In genomic region chr12:91817512-91817911, GRCh38 we compare ENCODE assay signal across 21 cellular contexts.
A peak's percentile ranks its signal among the peaks of the same experiment; 100 is the strongest.
DNase-seq lines count a peak whose midpoint lies in the region; ATAC-seq and TF ChIP-seq lines count a peak whose summit lies in the region.
"Had no signal": no experiment of that assay in that cellular context is flagged by ENCODE, and none has a peak within 500 bp of the region (broad histone marks: within the 10 kb centered on the region; RNA-seq: fewer than 3 reads in every experiment).

No MANE protein-coding gene starts in this region.

- TF ChIP-seq CTCF in cardiac fibroblast (IDR thresholded peaks at IDR 0.05; ENCODE audit: low read depth, low read length) (no peak), neural progenitor cell (IDR thresholded peaks at IDR 0.05) (no peak), tibial artery (IDR thresholded peaks at IDR 0.05) (no peak)

- peaks cover 3% of the 10 kb centered on the region for H3K27me3 Mint-ChIP-seq in neural progenitor cell (ENCODE audit: insufficient read depth, low read depth)
- H3K27me3 Mint-ChIP-seq: activated CD8-positive, alpha-beta T cell treated with anti-CD3 and anti-CD28 coated beads for 36 hours; stimulated activated naive CD8-positive, alpha-beta T cell treated with anti-CD3 and anti-CD28 coated beads, Interleukin-15, amount 100 ng/mL, for 72 hours; T-helper 17 cell had no signal

- peaks cover 14% of the 10 kb centered on the region for H3K4me1 Mint-ChIP-seq in neural progenitor cell

- H3K36me3 Mint-ChIP-seq in neural progenitor cell: peaks cover 5% of the 10 kb centered on the region

- no peaks in the 10 kb centered on the region for H3K4me1 ChIP-seq in aorta (ENCODE audit: control insufficient read depth in 1 of 2, insufficient read depth in 2 of 2, low read length in 2 of 2)
- H3K4me1 ChIP-seq in neural progenitor cell: peaks cover 9% of the 10 kb centered on the region
- peaks cover 0 to 22% (median 11%) of the 10 kb centered on the region in 4 donors for H3K4me1 ChIP-seq in tibial artery
- H3K4me1 ChIP-seq: colonic mucosa, upper lobe of right lung had no signal

- no peak overlapping the region for H3K4me3 Mint-ChIP-seq in neural progenitor cell
- H3K4me3 Mint-ChIP-seq: activated CD8-positive, alpha-beta T cell treated with anti-CD3 and anti-CD28 coated beads for 36 hours; activated naive CD4-positive, alpha-beta T cell treated with anti-CD3 and anti-CD28 coated beads for 36 hours; stimulated activated naive CD8-positive, alpha-beta T cell treated with anti-CD3 and anti-CD28 coated beads, Interleukin-15, amount 100 ng/mL, for 72 hours; T-helper 17 cell had no signal

- H3K4me3 ChIP-seq in cardiac fibroblast (replicated peaks in 1 of 2; ENCODE audit: low read depth in 2 of 2, low read length in 2 of 2): no peak overlapping the region
- no peak overlapping the region for H3K4me3 ChIP-seq in aorta (ENCODE audit: low read length in 2 of 2)
- no peak overlapping the region for H3K4me3 ChIP-seq in neural progenitor cell
- H3K4me3 ChIP-seq in tibial artery: no peak overlapping the region
- H3K4me3 ChIP-seq: colonic mucosa, upper lobe of right lung had no signal

- intact Hi-C loops in left cardiac atrium (cut with DNase I): loop anchor here in 1 of 2 donors (10.0 kb wide), 1 partner anchor 757 kb away; no protein-coding TSS in a partner anchor
- intact Hi-C loops in Right ventricle myocardium superior (cut with DNase I): loop anchor here (10.0 kb wide), 1 partner anchor 427 kb away; no protein-coding TSS in a partner anchor
- intact Hi-C loops in aorta (cut with DNase I): loop anchor here (2.0 to 10.0 kb wide), 3 partner anchors 167 to 747 kb away; no protein-coding TSS in a partner anchor
- intact Hi-C loops in tibial artery (cut with DNase I; ENCODE audit: low total_unique reads): loop anchor here (10.0 kb wide), 1 partner anchor 327 kb away; the partner anchor contains the start of gene BTG1

- ATAC-seq in left cardiac atrium: peak; percentile 32 to 47
- ATAC-seq in Right ventricle myocardium superior (ENCODE audit: poor library complexity): no peak
- ATAC-seq in aorta (ENCODE audit: low FRiP score): peak; percentile 15
- ATAC-seq: activated CD8-positive, alpha-beta T cell treated with anti-CD3 and anti-CD28 coated beads for 36 hours; left ventricle myocardium superior; stimulated activated naive CD8-positive, alpha-beta T cell treated with anti-CD3 and anti-CD28 coated beads, Interleukin-15, amount 100 ng/mL, for 72 hours; T-helper 17 cell had no signal

- no peaks in the 10 kb centered on the region for H4K20me1 ChIP-seq in neural progenitor cell (ENCODE audit: low read depth)

- no peak overlapping the region for H2AFZ ChIP-seq in neural progenitor cell (replicated peaks)

- H3F3A ChIP-seq in neural progenitor cell (ENCODE audit: low read depth): no peaks in the 10 kb centered on the region

- H3K9me3 Mint-ChIP-seq in neural progenitor cell: peaks cover 4% of the 10 kb centered on the region

- H3K9ac ChIP-seq in neural progenitor cell: no peak overlapping the region

- 12 to 15% methylated on average over 2 of the region's 2 CpGs for WGBS in aorta, 2 donors

- DNase-seq in left cardiac atrium (no peak), Right ventricle myocardium superior (no peak), cardiac fibroblast (ENCODE audit: low read depth in 2 of 2) (peak; percentile 7 to 20), kidney glomerular epithelial cell (lab: John Stamatoyannopoulos, UW) (peak; percentile 10), aorta (no peak), GDM1 (lab: John Stamatoyannopoulos, UW) (no peak), neural progenitor cell (ENCODE audit: low spot score) (no peak), tibial artery (no peak)
- DNase-seq: activated CD8-positive, alpha-beta T cell treated with anti-CD3 and anti-CD28 coated beads for 36 hours; activated naive CD4-positive, alpha-beta T cell treated with anti-CD3 and anti-CD28 coated beads for 36 hours; activated T-cell treated with anti-CD3 and anti-CD28 coated beads, Interleukin-2, amount 50 U/mL, for 1 hour; anterior cingulate cortex; colonic mucosa; H7; left ventricle myocardium superior; NCI-H1417 treated with DMSO at 0.1 percent for 48 hours; stimulated activated CD4-positive, alpha-beta T cell treated with anti-CD3 and anti-CD28 coated beads, Interleukin-2, amount 100 ng/mL, for 24 hours; stimulated activated naive CD8-positive, alpha-beta T cell treated with anti-CD3 and anti-CD28 coated beads, Interleukin-15, amount 100 ng/mL, for 72 hours; T-helper 17 cell; upper lobe of right lung; WERI-Rb-1 had no signal

- no peak overlapping the region for H3K4me2 ChIP-seq in neural progenitor cell

- H3K27ac Mint-ChIP-seq in neural progenitor cell: no peak overlapping the region
- H3K27ac Mint-ChIP-seq: activated CD8-positive, alpha-beta T cell treated with anti-CD3 and anti-CD28 coated beads for 36 hours; activated naive CD4-positive, alpha-beta T cell treated with anti-CD3 and anti-CD28 coated beads for 36 hours; stimulated activated naive CD8-positive, alpha-beta T cell treated with anti-CD3 and anti-CD28 coated beads, Interleukin-15, amount 100 ng/mL, for 72 hours had no signal

- H3K27ac ChIP-seq in aorta (ENCODE audit: low read depth in 1 of 2, low read length in 2 of 2) (no peak overlapping the region), neural progenitor cell (no peak overlapping the region), tibial artery (no peak overlapping the region)
- H3K27ac ChIP-seq: colonic mucosa, upper lobe of right lung, WERI-Rb-1 had no signal

- H3K79me2 ChIP-seq in neural progenitor cell (ENCODE audit: low read depth): no peaks in the 10 kb centered on the region

- H3K27me3 ChIP-seq in aorta (ENCODE audit: control insufficient read depth in 1 of 2, insufficient read depth in 2 of 2, low read length in 1 of 2) (no peaks in the 10 kb centered on the region), neural progenitor cell (no peaks in the 10 kb centered on the region), tibial artery (no peaks in the 10 kb centered on the region)
- H3K27me3 ChIP-seq: colonic mucosa, upper lobe of right lung had no signal

- H3K9me3 ChIP-seq in aorta (ENCODE audit: control insufficient read depth, low read length): no peaks in the 10 kb centered on the region
- no peaks in the 10 kb centered on the region for H3K9me3 ChIP-seq in neural progenitor cell (ENCODE audit: low read depth)
- H3K9me3 ChIP-seq in tibial artery: no peaks in the 10 kb centered on the region
- H3K9me3 ChIP-seq: colonic mucosa, upper lobe of right lung had no signal

- H3K36me3 ChIP-seq in aorta (ENCODE audit: control insufficient read depth in 1 of 2, insufficient read depth in 2 of 2, low read length in 1 of 2) (no peaks in the 10 kb centered on the region), neural progenitor cell (no peaks in the 10 kb centered on the region), tibial artery (no peaks in the 10 kb centered on the region)
- H3K36me3 ChIP-seq: colonic mucosa, upper lobe of right lung, WERI-Rb-1 had no signal

Comparison
In these comparisons a context has a peak if more than half of its experiments do, and no peak if none do; other contexts are left out.
1. DNase-seq: peak in cardiac fibroblast (2 of 2) and kidney glomerular epithelial cell (single experiment); none in left cardiac atrium (single experiment), Right ventricle myocardium superior (single experiment), aorta (0 of 2), GDM1 (single experiment), neural progenitor cell (single experiment) and tibial artery (0 of 2).